Comparison of ENCODE assay signal across 1 cellular context in genomic region chr11:13140873-13141655, GRCh38.
TF ChIP-seq lines count a peak whose summit lies in the region.

No MANE protein-coding gene starts in this region.

TF ChIP-seq in K562, 482 proteins besides CTCF, POLR2A, EP300 and RAD21 (continued from another document):
- TF ChIP-seq, protein P1, sequence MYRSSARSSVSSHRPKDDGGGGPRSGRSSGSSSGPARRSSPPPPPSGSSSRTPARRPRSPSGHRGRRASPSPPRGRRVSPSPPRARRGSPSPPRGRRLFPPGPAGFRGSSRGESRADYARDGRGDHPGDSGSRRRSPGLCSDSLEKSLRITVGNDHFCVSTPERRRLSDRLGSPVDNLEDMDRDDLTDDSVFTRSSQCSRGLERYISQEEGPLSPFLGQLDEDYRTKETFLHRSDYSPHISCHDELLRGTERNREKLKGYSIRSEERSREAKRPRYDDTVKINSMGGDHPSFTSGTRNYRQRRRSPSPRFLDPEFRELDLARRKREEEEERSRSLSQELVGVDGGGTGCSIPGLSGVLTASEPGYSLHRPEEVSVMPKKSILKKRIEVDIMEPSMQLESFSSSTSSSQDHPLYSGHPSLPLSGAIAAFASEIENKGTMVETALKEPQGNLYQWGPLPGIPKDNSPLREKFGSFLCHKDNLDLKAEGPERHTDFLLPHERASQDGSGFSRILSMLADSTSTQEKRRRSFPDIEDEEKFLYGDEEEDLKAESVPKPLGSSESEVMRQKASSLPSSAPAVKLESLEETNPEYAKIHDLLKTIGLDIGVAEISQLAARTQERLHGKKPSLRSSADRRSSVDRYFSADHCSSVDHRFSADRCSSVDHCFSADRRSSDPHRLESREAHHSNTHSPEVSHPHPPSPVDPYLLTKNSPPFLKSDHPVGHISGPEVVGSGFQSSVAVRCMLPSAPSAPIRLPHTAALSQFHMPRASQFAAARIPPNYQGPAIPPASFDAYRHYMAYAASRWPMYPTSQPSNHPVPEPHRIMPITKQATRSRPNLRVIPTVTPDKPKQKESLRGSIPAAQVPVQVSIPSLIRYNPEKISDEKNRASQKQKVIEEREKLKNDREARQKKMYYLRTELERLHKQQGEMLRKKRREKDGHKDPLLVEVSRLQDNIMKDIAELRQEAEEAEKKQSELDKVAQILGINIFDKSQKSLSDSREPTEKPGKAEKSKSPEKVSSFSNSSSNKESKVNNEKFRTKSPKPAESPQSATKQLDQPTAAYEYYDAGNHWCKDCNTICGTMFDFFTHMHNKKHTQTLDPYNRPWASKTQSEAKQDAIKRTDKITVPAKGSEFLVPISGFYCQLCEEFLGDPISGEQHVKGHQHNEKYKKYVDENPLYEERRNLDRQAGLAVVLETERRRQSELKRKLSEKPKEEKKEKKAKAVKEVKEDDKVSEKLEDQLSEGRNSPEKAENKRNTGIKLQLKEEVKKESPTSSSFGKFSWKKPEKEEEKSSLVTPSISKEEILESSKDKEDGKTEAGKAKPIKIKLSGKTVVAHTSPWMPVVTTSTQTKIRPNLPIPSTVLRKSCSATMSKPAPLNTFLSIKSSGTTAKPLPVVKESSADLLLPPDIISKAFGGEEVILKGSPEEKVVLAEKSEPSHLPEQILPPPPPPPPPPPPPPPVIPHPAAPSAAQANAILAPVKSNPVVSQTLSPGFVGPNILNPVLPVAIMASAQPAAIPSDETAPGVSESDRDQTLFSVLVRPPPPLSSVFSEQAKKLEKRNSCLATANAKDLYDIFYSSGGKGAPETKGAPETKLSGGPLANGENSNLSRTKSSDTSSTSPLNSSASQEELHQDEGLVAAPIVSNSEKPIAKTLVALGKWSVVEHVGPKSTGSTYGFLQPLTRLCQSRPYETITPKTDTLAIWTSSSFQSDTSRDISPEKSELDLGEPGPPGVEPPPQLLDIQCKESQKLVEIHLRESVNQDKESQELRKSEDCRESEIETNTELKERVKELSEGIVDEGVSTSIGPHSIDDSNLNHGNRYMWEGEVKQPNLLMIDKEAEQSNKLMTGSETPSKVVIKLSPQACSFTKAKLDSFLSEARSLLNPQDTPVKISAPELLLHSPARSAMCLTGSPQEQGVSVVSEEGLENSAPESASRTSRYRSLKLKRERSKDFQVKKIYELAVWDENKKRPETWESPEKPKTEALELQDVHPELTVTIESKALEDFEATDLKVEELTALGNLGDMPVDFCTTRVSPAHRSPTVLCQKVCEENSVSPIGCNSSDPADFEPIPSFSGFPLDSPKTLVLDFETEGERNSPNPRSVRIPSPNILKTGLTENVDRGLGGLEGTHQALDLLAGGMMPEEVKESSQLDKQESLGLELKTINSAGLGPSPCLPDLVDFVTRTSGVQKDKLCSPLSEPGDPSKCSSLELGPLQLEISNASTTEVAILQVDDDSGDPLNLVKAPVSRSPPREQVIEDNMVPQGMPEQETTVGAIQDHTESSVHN (IDR thresholded peaks at IDR 0.05; ENCODE audit: borderline replicate concordance in 1 of 2, low read depth in 1 of 2), result no peak
- TF ChIP-seq, protein P2, sequence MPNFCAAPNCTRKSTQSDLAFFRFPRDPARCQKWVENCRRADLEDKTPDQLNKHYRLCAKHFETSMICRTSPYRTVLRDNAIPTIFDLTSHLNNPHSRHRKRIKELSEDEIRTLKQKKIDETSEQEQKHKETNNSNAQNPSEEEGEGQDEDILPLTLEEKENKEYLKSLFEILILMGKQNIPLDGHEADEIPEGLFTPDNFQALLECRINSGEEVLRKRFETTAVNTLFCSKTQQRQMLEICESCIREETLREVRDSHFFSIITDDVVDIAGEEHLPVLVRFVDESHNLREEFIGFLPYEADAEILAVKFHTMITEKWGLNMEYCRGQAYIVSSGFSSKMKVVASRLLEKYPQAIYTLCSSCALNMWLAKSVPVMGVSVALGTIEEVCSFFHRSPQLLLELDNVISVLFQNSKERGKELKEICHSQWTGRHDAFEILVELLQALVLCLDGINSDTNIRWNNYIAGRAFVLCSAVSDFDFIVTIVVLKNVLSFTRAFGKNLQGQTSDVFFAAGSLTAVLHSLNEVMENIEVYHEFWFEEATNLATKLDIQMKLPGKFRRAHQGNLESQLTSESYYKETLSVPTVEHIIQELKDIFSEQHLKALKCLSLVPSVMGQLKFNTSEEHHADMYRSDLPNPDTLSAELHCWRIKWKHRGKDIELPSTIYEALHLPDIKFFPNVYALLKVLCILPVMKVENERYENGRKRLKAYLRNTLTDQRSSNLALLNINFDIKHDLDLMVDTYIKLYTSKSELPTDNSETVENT (CRISPR knock-in tag; IDR thresholded peaks at IDR 0.05), result no peak
- TF ChIP-seq ZNF830 (CRISPR knock-in tag; IDR thresholded peaks at IDR 0.05) (no peak), RBM39 (optimal IDR thresholded peaks at IDR 0.05; ENCODE audit: low read depth, low read length) (no peak), HMGN3 (IDR thresholded peaks at IDR 0.05; ENCODE audit: borderline replicate concordance, extremely low read depth, insufficient read length, low read depth, low read length) (no peak), PHF8 (IDR thresholded peaks at IDR 0.05; ENCODE audit: borderline replicate concordance, low read length) (no peak), ZNF589 (CRISPR knock-in tag; IDR thresholded peaks at IDR 0.05; ENCODE audit: low read depth) (no peak), SP2 (IDR thresholded peaks at IDR 0.05; ENCODE audit: extremely low read depth, low read depth, low read length, poor library complexity, severe bottlenecking) (no peak), RBM14 (IDR thresholded peaks at IDR 0.05; ENCODE audit: borderline replicate concordance, insufficient read depth, low read depth, low read length) (no peak), MCM2 (IDR thresholded peaks at IDR 0.05; ENCODE audit: low read depth) (no peak)
- TF ChIP-seq, protein P3, sequence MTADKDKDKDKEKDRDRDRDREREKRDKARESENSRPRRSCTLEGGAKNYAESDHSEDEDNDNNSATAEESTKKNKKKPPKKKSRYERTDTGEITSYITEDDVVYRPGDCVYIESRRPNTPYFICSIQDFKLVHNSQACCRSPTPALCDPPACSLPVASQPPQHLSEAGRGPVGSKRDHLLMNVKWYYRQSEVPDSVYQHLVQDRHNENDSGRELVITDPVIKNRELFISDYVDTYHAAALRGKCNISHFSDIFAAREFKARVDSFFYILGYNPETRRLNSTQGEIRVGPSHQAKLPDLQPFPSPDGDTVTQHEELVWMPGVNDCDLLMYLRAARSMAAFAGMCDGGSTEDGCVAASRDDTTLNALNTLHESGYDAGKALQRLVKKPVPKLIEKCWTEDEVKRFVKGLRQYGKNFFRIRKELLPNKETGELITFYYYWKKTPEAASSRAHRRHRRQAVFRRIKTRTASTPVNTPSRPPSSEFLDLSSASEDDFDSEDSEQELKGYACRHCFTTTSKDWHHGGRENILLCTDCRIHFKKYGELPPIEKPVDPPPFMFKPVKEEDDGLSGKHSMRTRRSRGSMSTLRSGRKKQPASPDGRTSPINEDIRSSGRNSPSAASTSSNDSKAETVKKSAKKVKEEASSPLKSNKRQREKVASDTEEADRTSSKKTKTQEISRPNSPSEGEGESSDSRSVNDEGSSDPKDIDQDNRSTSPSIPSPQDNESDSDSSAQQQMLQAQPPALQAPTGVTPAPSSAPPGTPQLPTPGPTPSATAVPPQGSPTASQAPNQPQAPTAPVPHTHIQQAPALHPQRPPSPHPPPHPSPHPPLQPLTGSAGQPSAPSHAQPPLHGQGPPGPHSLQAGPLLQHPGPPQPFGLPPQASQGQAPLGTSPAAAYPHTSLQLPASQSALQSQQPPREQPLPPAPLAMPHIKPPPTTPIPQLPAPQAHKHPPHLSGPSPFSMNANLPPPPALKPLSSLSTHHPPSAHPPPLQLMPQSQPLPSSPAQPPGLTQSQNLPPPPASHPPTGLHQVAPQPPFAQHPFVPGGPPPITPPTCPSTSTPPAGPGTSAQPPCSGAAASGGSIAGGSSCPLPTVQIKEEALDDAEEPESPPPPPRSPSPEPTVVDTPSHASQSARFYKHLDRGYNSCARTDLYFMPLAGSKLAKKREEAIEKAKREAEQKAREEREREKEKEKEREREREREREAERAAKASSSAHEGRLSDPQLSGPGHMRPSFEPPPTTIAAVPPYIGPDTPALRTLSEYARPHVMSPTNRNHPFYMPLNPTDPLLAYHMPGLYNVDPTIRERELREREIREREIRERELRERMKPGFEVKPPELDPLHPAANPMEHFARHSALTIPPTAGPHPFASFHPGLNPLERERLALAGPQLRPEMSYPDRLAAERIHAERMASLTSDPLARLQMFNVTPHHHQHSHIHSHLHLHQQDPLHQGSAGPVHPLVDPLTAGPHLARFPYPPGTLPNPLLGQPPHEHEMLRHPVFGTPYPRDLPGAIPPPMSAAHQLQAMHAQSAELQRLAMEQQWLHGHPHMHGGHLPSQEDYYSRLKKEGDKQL (CRISPR knock-in tag; IDR thresholded peaks at IDR 0.05; ENCODE audit: borderline replicate concordance), result no peak
